In genomic region chr15:41469644-41470043, GRCh38 we compare ENCODE assay signal across 8 cellular contexts. TPM values are rescaled to one million over a fixed set of nuclear protein-coding genes. Genes with fewer than 3 reads are reported as not detected.
DNase-seq lines count a peak whose midpoint lies in the region; ATAC-seq and TF ChIP-seq lines count a peak whose summit lies in the region.
"Not testable (repeated sequence)": the region's sequence is repeated elsewhere in the genome, so short reads cannot be mapped to it uniquely, and the experiment has no call there.
"Had no signal": no experiment of that assay in that cellular context is flagged by ENCODE, and none has a peak within 500 bp of the region (broad histone marks: within the 10 kb centered on the region; RNA-seq: fewer than 3 reads in every experiment).

No MANE protein-coding gene starts in this region.

- H3K4me3 ChIP-seq in HEK293 (ENCODE audit: low read depth, low read length); sigmoid colon: not testable (repeated sequence)

- not testable (repeated sequence) for H3K9me3 Mint-ChIP-seq in activated T-cell treated with anti-CD3 and anti-CD28 coated beads, Interleukin-2, amount 50 U/mL, for 24 hours; activated naive CD4-positive, alpha-beta T cell treated with anti-CD3 and anti-CD28 coated beads, Interleukin-2, amount 50 U/mL, for 24 hours; stimulated activated naive B cell treated with anti-CD40 and anti-IgM and Interleukin-4, amounts not matched to agents 10 μg/mL and 1 μg/mL and 100 μg/mL, for 72 hours

- CTCF ChIA-PET in HEK293 (lab: Yijun Ruan, JAX), result interaction anchor here (0.6 kb wide), 1 partner anchor 8 kb away, joined by 4 read pairs; no protein-coding TSS in a partner anchor

- POLR2A ChIA-PET in HEK293 (lab: Yijun Ruan, JAX), result not testable (repeated sequence)

- not testable (repeated sequence) for H3K9me3 ChIP-seq in HEK293 (ENCODE audit: control insufficient read depth, insufficient read depth, low read depth, low read length); T-helper 17 cell (ENCODE audit: control insufficient read depth, low read length, poor library complexity, severe bottlenecking); sigmoid colon

- not testable (repeated sequence) for TF ChIP-seq EP300 in sigmoid colon (IDR thresholded peaks at IDR 0.05)

- not testable (repeated sequence) for H3K27me3 ChIP-seq in sigmoid colon

- peaks cover 28 to 62% of the 10 kb centered on the region in 2 experiments for H3K36me3 ChIP-seq in HEK293 (ENCODE audit: control insufficient read depth in 2 of 2, insufficient read depth in 1 of 2, low read length in 2 of 2)
- H3K36me3 ChIP-seq in sigmoid colon, result peaks cover 9 to 93% (median 31%) of the 10 kb centered on the region in 4 donors

- not testable (repeated sequence) for H3K36me3 Mint-ChIP-seq in T-helper 17 cell (ENCODE audit: low read depth)
- H3K36me3 Mint-ChIP-seq in activated T-cell treated with anti-CD3 and anti-CD28 coated beads, Interleukin-2, amount 50 U/mL, for 24 hours (ENCODE audit: low read depth), result peaks cover 81% of the 10 kb centered on the region
- peaks cover 17% of the 10 kb centered on the region for H3K36me3 Mint-ChIP-seq in activated naive CD4-positive, alpha-beta T cell treated with anti-CD3 and anti-CD28 coated beads, Interleukin-2, amount 50 U/mL, for 24 hours
- peaks cover 36 to 62% of the 10 kb centered on the region in 2 donors for H3K36me3 Mint-ChIP-seq in stimulated activated naive B cell treated with anti-CD40 and anti-IgM and Interleukin-4, amounts not matched to agents 10 μg/mL and 1 μg/mL and 100 μg/mL, for 72 hours

- not testable (repeated sequence) for TF ChIP-seq CTCF in HEK293 (tag by site-specific recombination; IDR thresholded peaks at IDR 0.05); sigmoid colon (IDR thresholded peaks at IDR 0.05)

- TF ChIP-seq POLR2A in sigmoid colon (IDR thresholded peaks at IDR 0.05), result not testable (repeated sequence)

- H3K27ac Mint-ChIP-seq in T-helper 17 cell, result peak overlapping the region; percentile 57
- peak overlapping the region; percentile 17 for H3K27ac Mint-ChIP-seq in activated T-cell treated with anti-CD3 and anti-CD28 coated beads, Interleukin-2, amount 50 U/mL, for 24 hours
- H3K27ac Mint-ChIP-seq in activated naive CD4-positive, alpha-beta T cell treated with anti-CD3 and anti-CD28 coated beads, Interleukin-2, amount 50 U/mL, for 24 hours, result peak overlapping the region; percentile 36
- peak overlapping the region; percentile 62 for H3K27ac Mint-ChIP-seq in stimulated activated naive B cell treated with anti-CD40 and anti-IgM and Interleukin-4, amounts not matched to agents 10 μg/mL and 1 μg/mL and 100 μg/mL, for 72 hours

- not testable (repeated sequence) for H3K4me1 ChIP-seq in HEK293 (ENCODE audit: control insufficient read depth, insufficient read depth, low read length); sigmoid colon

- 98 to 99% methylated on average over 6 of the region's 6 CpGs for WGBS in sigmoid colon, 2 donors

- DNase-seq in T-helper 17 cell; activated T-cell treated with anti-CD3 and anti-CD28 coated beads, Interleukin-2, amount 50 U/mL, for 24 hours; stimulated activated naive B cell treated with anti-CD40 and anti-IgM and Interleukin-4, amounts not matched to agents 10 μg/mL and 1 μg/mL and 100 μg/mL, for 72 hours: not testable (repeated sequence)
- peak; percentile 4 for DNase-seq in sigmoid colon

- H3K27me3 Mint-ChIP-seq in T-helper 17 cell; activated T-cell treated with anti-CD3 and anti-CD28 coated beads, Interleukin-2, amount 50 U/mL, for 24 hours; activated naive CD4-positive, alpha-beta T cell treated with anti-CD3 and anti-CD28 coated beads, Interleukin-2, amount 50 U/mL, for 24 hours; stimulated activated naive B cell treated with anti-CD40 and anti-IgM and Interleukin-4, amounts not matched to agents 10 μg/mL and 1 μg/mL and 100 μg/mL, for 72 hours: not testable (repeated sequence)

- ATAC-seq in T-helper 17 cell; stimulated activated naive B cell treated with anti-CD40 and anti-IgM and Interleukin-4, amounts not matched to agents 10 μg/mL and 1 μg/mL and 100 μg/mL, for 72 hours (replicated peaks): not testable (repeated sequence)

- not testable (repeated sequence) for H3K4me3 Mint-ChIP-seq in T-helper 17 cell; activated T-cell treated with anti-CD3 and anti-CD28 coated beads, Interleukin-2, amount 50 U/mL, for 24 hours; activated naive CD4-positive, alpha-beta T cell treated with anti-CD3 and anti-CD28 coated beads, Interleukin-2, amount 50 U/mL, for 24 hours; stimulated activated naive B cell treated with anti-CD40 and anti-IgM and Interleukin-4, amounts not matched to agents 10 μg/mL and 1 μg/mL and 100 μg/mL, for 72 hours

- intact Hi-C loops in sigmoid colon (cut with DNase I), result not testable (repeated sequence)

- H3K4me1 Mint-ChIP-seq in T-helper 17 cell; activated T-cell treated with anti-CD3 and anti-CD28 coated beads, Interleukin-2, amount 50 U/mL, for 24 hours (ENCODE audit: low read depth); activated naive CD4-positive, alpha-beta T cell treated with anti-CD3 and anti-CD28 coated beads, Interleukin-2, amount 50 U/mL, for 24 hours; stimulated activated naive B cell treated with anti-CD40 and anti-IgM and Interleukin-4, amounts not matched to agents 10 μg/mL and 1 μg/mL and 100 μg/mL, for 72 hours: not testable (repeated sequence)

- H3K27ac ChIP-seq in HEK293 (ENCODE audit: extremely low read depth, low read depth, low read length); sigmoid colon: not testable (repeated sequence)

TF ChIP-seq in HEK293, 187 proteins besides CTCF, POLR2A, EP300 and RAD21:
- TF ChIP-seq ZNF146 (tag by site-specific recombination; IDR thresholded peaks at IDR 0.05), result peak; percentile 80

RNA-seq across cellular contexts. Expression of gene ITPKA, which starts 24.0 kb away (rescaled TPM):
- total RNA-seq in T-helper 17 cell, result under 1 TPM; 0.20 to 0.29 TPM
- total RNA-seq in sigmoid colon, result 1 to 10 TPM in 2 of 4 donors, under 1 TPM in 1, not detected in 1; 0.49 to 1.4 (median 1.4) TPM
- polyA plus RNA-seq in sigmoid colon, result 10 to 100 TPM; 11.3 to 52.9 (median 28.4) TPM
- total RNA-seq: CD4-positive, CD25-positive, alpha-beta regulatory T cell had no signal
- polyA plus RNA-seq: CD14-positive monocyte; CD4-positive, CD25-positive, alpha-beta regulatory T cell had no signal

RNA-seq across cellular contexts. Expression of gene LTK, which starts 44.0 kb away (rescaled TPM):
- 10 to 100 TPM; 58.2 to 74.6 TPM for total RNA-seq in T-helper 17 cell
- total RNA-seq in sigmoid colon, result 1 to 10 TPM in 3 of 4 donors, not detected in 1; 1.6 to 2.5 (median 1.8) TPM
- polyA plus RNA-seq in sigmoid colon, result 1 to 10 TPM; 4.1 to 4.8 (median 4.6) TPM
- polyA plus RNA-seq: CD14-positive monocyte had no signal

RNA-seq across cellular contexts. Expression of gene RTF1, which starts 52.7 kb away (rescaled TPM):
- 10 to 100 TPM; 42.0 TPM for total RNA-seq in T-helper 17 cell
- total RNA-seq in sigmoid colon, result 10 to 100 TPM; 30.5 to 35.7 (median 32.2) TPM
- 10 to 100 TPM; 18.6 to 20.4 (median 19.0) TPM for polyA plus RNA-seq in sigmoid colon

Comparison
In these comparisons a context has a peak if more than half of its experiments do, and no peak if none do; other contexts are left out.
1. RNA of gene LTK, which starts 44.0 kb away (total RNA-seq): 58.2 to 74.6 TPM in T-helper 17 cell; 1.6 to 2.5 TPM in sigmoid colon; every median in the first group is over 10 times any median in the second.
2. Peak in every context shown above with its lines, with median percentiles within 50 percentile points of each other: H3K27ac Mint-ChIP-seq.